Comparison of ENCODE assay signal across 3 cellular contexts in the genomic region with DNA sequence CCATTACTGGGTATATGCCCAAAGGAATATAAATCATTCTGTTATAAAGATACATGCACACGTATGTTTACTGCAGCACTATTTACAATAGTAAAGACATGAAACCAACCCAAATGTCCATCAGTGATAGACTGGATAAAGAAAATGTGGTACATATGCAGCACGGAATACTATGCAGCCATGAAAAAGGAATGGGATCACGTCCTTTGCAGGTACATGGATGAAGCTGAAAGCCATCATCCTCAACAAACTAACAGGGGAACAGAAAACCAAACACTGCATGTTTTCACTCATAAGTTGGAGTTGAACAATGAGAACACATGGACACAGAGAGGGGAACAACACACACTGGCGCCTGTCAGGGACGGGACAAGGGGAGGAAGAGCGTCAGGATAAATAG. TPM values are rescaled to one million over a fixed set of nuclear protein-coding genes. Genes with fewer than 3 reads are reported as not detected.
"Had no signal": no experiment of that assay in that cellular context is flagged by ENCODE, and none has a peak within 500 bp of the region (broad histone marks: within the 10 kb centered on the region; RNA-seq: fewer than 3 reads in every experiment).

No MANE protein-coding gene starts in this region.

RNA-seq across cellular contexts. Expression of a gene that starts 19.1 kb away (rescaled TPM):
- total RNA-seq: GM23248, H4, HFFc6 had no signal
- polyA plus RNA-seq: GM23248 had no signal
